ENCODE assay signal across 8 cellular contexts in the genomic region with DNA sequence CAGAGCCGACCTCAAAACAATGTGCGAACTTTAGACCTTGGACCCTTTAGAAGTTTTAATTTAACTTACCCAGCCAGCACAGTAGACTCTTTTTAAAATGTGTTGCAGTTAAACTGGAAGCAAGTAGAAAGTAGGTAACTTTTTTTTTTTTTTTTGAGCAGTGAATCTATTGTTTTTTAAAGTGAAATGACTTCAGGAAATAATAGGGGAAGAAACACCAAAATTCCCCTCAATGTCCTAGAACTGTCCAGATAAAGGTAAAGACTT. TPM values are rescaled to one million over a fixed set of nuclear protein-coding genes. Genes with fewer than 3 reads are reported as not detected.
DNase-seq lines count a peak whose midpoint lies in the region; FAIRE-seq and TF ChIP-seq lines count a peak whose summit lies in the region.

No MANE protein-coding gene starts in this region.

- WGBS in stomach, 5 donors: 9 to 16% (median 10%) methylated on average over 2 of the region's 2 CpGs

- no peak for TF ChIP-seq POLR2A in stomach (IDR thresholded peaks at IDR 0.05)

- peak overlapping the region; percentile 88 to 99 (median 95) for H3K4me3 ChIP-seq in stomach

- H3K9me3 ChIP-seq in stomach: no peaks in the 10 kb centered on the region

- no peak for DNase-seq in T-helper 2 cell treated with Interferon-gamma antibody and Interleukin-4, amounts not matched to agents 5 μg/mL and 100 μg/mL, for 36 hours (ENCODE audit: low spot score)
- DNase-seq in T-helper 2 cell (no peak), immature natural killer cell (no peak), stomach (no peak), D721Med (ENCODE audit: insufficient read length, low spot score) (no peak), G401 (ENCODE audit: low spot score) (no peak), NOMO-1 (lab: John Stamatoyannopoulos, UW; ENCODE audit: unreplicated experiment in 2 of 2) (no peak)
- no peak for DNase-seq in activated naive CD8-positive, alpha-beta T cell treated with anti-CD3 and anti-CD28 coated beads for 36 hours

- H3K27ac Mint-ChIP-seq in T-helper 2 cell treated with Interferon-gamma antibody and Interleukin-4, amounts not matched to agents 5 μg/mL and 100 μg/mL, for 36 hours: peak overlapping the region; percentile 78
- peak overlapping the region; percentile 92 for H3K27ac Mint-ChIP-seq in activated naive CD8-positive, alpha-beta T cell treated with anti-CD3 and anti-CD28 coated beads for 36 hours
- H3K27ac Mint-ChIP-seq in immature natural killer cell: peak overlapping the region; percentile 78 to 96 (median 88)

- peaks cover 4% of the 10 kb centered on the region for H3K27me3 Mint-ChIP-seq in T-helper 2 cell treated with Interferon-gamma antibody and Interleukin-4, amounts not matched to agents 5 μg/mL and 100 μg/mL, for 36 hours (ENCODE audit: low read depth)
- no peaks in the 10 kb centered on the region for H3K27me3 Mint-ChIP-seq in activated naive CD8-positive, alpha-beta T cell treated with anti-CD3 and anti-CD28 coated beads for 36 hours
- H3K27me3 Mint-ChIP-seq in immature natural killer cell (ENCODE audit: low read depth in 3 of 3): peaks cover 22 to 25% (median 24%) of the 10 kb centered on the region in 3 donors

- TF ChIP-seq EP300 in stomach (IDR thresholded peaks at IDR 0.05): no peak

- peaks cover 18% of the 10 kb centered on the region for H3K4me1 Mint-ChIP-seq in T-helper 2 cell treated with Interferon-gamma antibody and Interleukin-4, amounts not matched to agents 5 μg/mL and 100 μg/mL, for 36 hours (ENCODE audit: low read depth)
- peaks cover 17% of the 10 kb centered on the region for H3K4me1 Mint-ChIP-seq in activated naive CD8-positive, alpha-beta T cell treated with anti-CD3 and anti-CD28 coated beads for 36 hours
- H3K4me1 Mint-ChIP-seq in immature natural killer cell: peaks cover 24 to 32% of the 10 kb centered on the region in 2 donors

- H3K36me3 ChIP-seq in stomach: no peaks in the 10 kb centered on the region

- H3K36me3 Mint-ChIP-seq in T-helper 2 cell treated with Interferon-gamma antibody and Interleukin-4, amounts not matched to agents 5 μg/mL and 100 μg/mL, for 36 hours (ENCODE audit: low read depth): peaks cover 2% of the 10 kb centered on the region
- no peaks in the 10 kb centered on the region for H3K36me3 Mint-ChIP-seq in activated naive CD8-positive, alpha-beta T cell treated with anti-CD3 and anti-CD28 coated beads for 36 hours
- no peaks in the 10 kb centered on the region for H3K36me3 Mint-ChIP-seq in immature natural killer cell

- H3K27me3 ChIP-seq in stomach: no peaks in the 10 kb centered on the region

- peak overlapping the region; percentile 86 for H3K4me3 Mint-ChIP-seq in T-helper 2 cell treated with Interferon-gamma antibody and Interleukin-4, amounts not matched to agents 5 μg/mL and 100 μg/mL, for 36 hours
- peak overlapping the region; percentile 88 for H3K4me3 Mint-ChIP-seq in activated naive CD8-positive, alpha-beta T cell treated with anti-CD3 and anti-CD28 coated beads for 36 hours
- H3K4me3 Mint-ChIP-seq in immature natural killer cell: peak overlapping the region; percentile 83 to 91 (median 86)

- no peak for FAIRE-seq in D721Med (lab: Jason Lieb, UNC)

- H3K27ac ChIP-seq in stomach: peak overlapping the region; percentile 94 to 100 (median 97)

- in situ Hi-C loops in G401 (cut with HindIII; ENCODE audit: low sequenced_read_pairs): no loop called here

- H3K4me1 ChIP-seq in stomach: peaks cover 16 to 34% (median 28%) of the 10 kb centered on the region in 4 donors

- intact Hi-C loops in stomach (cut with DNase I; ENCODE audit: low total_unique reads): no loop called here

- H3K9me3 Mint-ChIP-seq in T-helper 2 cell treated with Interferon-gamma antibody and Interleukin-4, amounts not matched to agents 5 μg/mL and 100 μg/mL, for 36 hours: no peaks in the 10 kb centered on the region
- H3K9me3 Mint-ChIP-seq in activated naive CD8-positive, alpha-beta T cell treated with anti-CD3 and anti-CD28 coated beads for 36 hours: no peaks in the 10 kb centered on the region
- H3K9me3 Mint-ChIP-seq in immature natural killer cell: no peaks in the 10 kb centered on the region

- TF ChIP-seq CTCF in stomach (IDR thresholded peaks at IDR 0.05) (no peak), D721Med (IDR thresholded peaks at IDR 0.05; ENCODE audit: insufficient read depth, missing control alignments) (no peak)

RNA-seq across cellular contexts. Expression of gene ATXN2, which starts 1.1 kb away (rescaled TPM):
- 10 to 100 TPM; 24.8 to 30.8 TPM for total RNA-seq in activated naive CD8-positive, alpha-beta T cell treated with anti-CD3 and anti-CD28 coated beads for 36 hours
- polyA plus RNA-seq in immature natural killer cell: 10 to 100 TPM in 2 of 3 donors, 1 to 10 TPM in 1; 7.1 to 31.3 (median 12.3) TPM
- 100 to 1,000 TPM in 2 of 5 donors, 10 to 100 TPM in 3; 55.9 to 131 (median 71.7) TPM for total RNA-seq in stomach
- 10 to 100 TPM; 11.1 to 17.4 (median 16.1) TPM for polyA plus RNA-seq in stomach
- 11.3 and 22.7 TPM in 2 replicates for total RNA-seq in G401 (2014; rRNA removed; shearing (Covaris generic))
